Comparison of ENCODE assay signal across 19 cellular contexts in the genomic region with DNA sequence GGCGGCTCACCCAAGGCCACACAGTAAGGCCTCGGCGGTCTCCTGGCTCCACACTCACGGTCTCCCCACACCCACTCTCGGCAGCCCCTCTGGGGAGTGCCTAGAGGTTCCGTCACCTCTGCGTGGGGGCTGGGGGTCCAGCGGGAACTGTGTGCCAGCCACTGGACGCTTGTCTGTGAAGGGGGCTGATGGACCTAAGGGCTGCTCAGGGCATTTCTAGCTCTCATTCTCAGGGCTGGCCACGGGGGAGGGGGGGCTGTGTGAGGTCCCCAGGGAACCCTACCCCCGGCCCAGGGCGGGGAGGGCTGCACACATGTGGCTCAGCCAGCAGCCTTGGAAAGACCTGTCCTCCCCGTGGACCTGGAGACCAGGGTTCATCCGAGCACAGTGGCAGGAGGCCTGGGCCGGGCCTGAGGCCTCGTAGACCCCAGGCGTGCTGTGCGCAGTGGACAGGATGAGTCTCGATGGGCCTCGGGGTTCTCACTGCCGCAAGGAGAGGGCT. TPM values are rescaled to one million over a fixed set of nuclear protein-coding genes. Genes with fewer than 3 reads are reported as not detected.
DNase-seq lines count a peak whose midpoint lies in the region; ATAC-seq and TF ChIP-seq lines count a peak whose summit lies in the region.
"Had no signal": no experiment of that assay in that cellular context is flagged by ENCODE, and none has a peak within 500 bp of the region (broad histone marks: within the 10 kb centered on the region; RNA-seq: fewer than 3 reads in every experiment).

No MANE protein-coding gene starts in this region.

- BruUV-seq in Caco-2 (replicated peaks; lab: Mats Ljungman, UMichigan) = no TSS peak

- no peaks in the 10 kb centered on the region for H3K36me3 ChIP-seq in Caco-2 (ENCODE audit: control insufficient read depth, insufficient read depth, low read length)
- no peaks in the 10 kb centered on the region for H3K36me3 ChIP-seq in naive thymus-derived CD4-positive, alpha-beta T cell (ENCODE audit: control insufficient read depth in 2 of 3, insufficient read depth in 3 of 3, low read length in 3 of 3)
- no peaks in the 10 kb centered on the region for H3K36me3 ChIP-seq in upper lobe of right lung
- H3K36me3 ChIP-seq: MG63 had no signal

- H3K27ac Mint-ChIP-seq in Caco-2 (ENCODE audit: unreplicated experiment) (peak overlapping the region; percentile 72), chondrocyte (ENCODE audit: unreplicated experiment) (no peak overlapping the region), mesothelial cell of epicardium (no peak overlapping the region)
- no peak overlapping the region for H3K27ac Mint-ChIP-seq in naive thymus-derived CD4-positive, alpha-beta T cell
- no peak overlapping the region for H3K27ac Mint-ChIP-seq in activated CD4-positive, alpha-beta memory T cell treated with anti-CD3 and anti-CD28 coated beads for 36 hours
- H3K27ac Mint-ChIP-seq: H9 had no signal

- no peak overlapping the region for H3K27ac ChIP-seq in naive thymus-derived CD4-positive, alpha-beta T cell (ENCODE audit: low read depth, low read length)
- H3K27ac ChIP-seq in upper lobe of right lung = no peak overlapping the region
- H3K27ac ChIP-seq: A549, RWPE1, SK-N-MC had no signal

- TF ChIP-seq CTCF in Caco-2 (IDR thresholded peaks at IDR 0.05; ENCODE audit: insufficient read depth in 1 of 2, low read depth in 1 of 2, low read length in 1 of 2, severe bottlenecking in 1 of 2, unreplicated experiment in 1 of 2) (no peak), chondrocyte (IDR thresholded peaks at IDR 0.05) (no peak), upper lobe of right lung (IDR thresholded peaks at IDR 0.05) (no peak), mesothelial cell of epicardium (IDR thresholded peaks at IDR 0.05; ENCODE audit: unreplicated experiment) (no peak)

- ATAC-seq in naive thymus-derived CD4-positive, alpha-beta T cell = peak; percentile 19
- ATAC-seq in upper lobe of right lung = peak; percentile 13
- ATAC-seq: A549 had no signal

- no peaks in the 10 kb centered on the region for H3K9me3 ChIP-seq in Caco-2
- no peaks in the 10 kb centered on the region for H3K9me3 ChIP-seq in naive thymus-derived CD4-positive, alpha-beta T cell (ENCODE audit: control insufficient read depth in 2 of 3, low read length in 3 of 3)
- no peaks in the 10 kb centered on the region for H3K9me3 ChIP-seq in upper lobe of right lung
- H3K9me3 ChIP-seq: A549, MG63 had no signal

- H3K9me3 Mint-ChIP-seq in Caco-2 (ENCODE audit: unreplicated experiment) (no peaks in the 10 kb centered on the region), chondrocyte (ENCODE audit: low read depth) (no peaks in the 10 kb centered on the region), mesothelial cell of epicardium (no peaks in the 10 kb centered on the region)
- H3K9me3 Mint-ChIP-seq in naive thymus-derived CD4-positive, alpha-beta T cell = no peaks in the 10 kb centered on the region
- no peaks in the 10 kb centered on the region for H3K9me3 Mint-ChIP-seq in activated CD4-positive, alpha-beta memory T cell treated with anti-CD3 and anti-CD28 coated beads for 36 hours
- H3K9me3 Mint-ChIP-seq: H9 had no signal

- intact Hi-C loops in Caco-2 (cut with micrococcal nuclease; ENCODE audit: unreplicated experiment) (no loop called here), upper lobe of right lung (cut with DNase I) (no loop called here)
- intact Hi-C loops in naive thymus-derived CD4-positive, alpha-beta T cell (cut with micrococcal nuclease) = no loop called here
- intact Hi-C loops in activated CD4-positive, alpha-beta memory T cell treated with anti-CD3 and anti-CD28 coated beads for 36 hours (cut with micrococcal nuclease) = no loop called here

- H3K4me3 Mint-ChIP-seq in Caco-2 (ENCODE audit: unreplicated experiment) = no peak overlapping the region
- H3K4me3 Mint-ChIP-seq in chondrocyte (ENCODE audit: unreplicated experiment) = no peak overlapping the region
- H3K4me3 Mint-ChIP-seq in naive thymus-derived CD4-positive, alpha-beta T cell = no peak overlapping the region
- no peak overlapping the region for H3K4me3 Mint-ChIP-seq in mesothelial cell of epicardium
- no peak overlapping the region for H3K4me3 Mint-ChIP-seq in activated CD4-positive, alpha-beta memory T cell treated with anti-CD3 and anti-CD28 coated beads for 36 hours
- H3K4me3 Mint-ChIP-seq: H9 had no signal

- no peaks in the 10 kb centered on the region for H3K27me3 Mint-ChIP-seq in Caco-2 (ENCODE audit: insufficient read depth, unreplicated experiment)
- peaks cover 2% of the 10 kb centered on the region for H3K27me3 Mint-ChIP-seq in chondrocyte (ENCODE audit: low read depth)
- H3K27me3 Mint-ChIP-seq in naive thymus-derived CD4-positive, alpha-beta T cell = peaks cover 0 to 3% (median 0%) of the 10 kb centered on the region in 5 donors
- H3K27me3 Mint-ChIP-seq in mesothelial cell of epicardium (ENCODE audit: low read depth) = peaks cover 1% of the 10 kb centered on the region
- H3K27me3 Mint-ChIP-seq in activated CD4-positive, alpha-beta memory T cell treated with anti-CD3 and anti-CD28 coated beads for 36 hours = no peaks in the 10 kb centered on the region

- H3K4me1 Mint-ChIP-seq in Caco-2 (ENCODE audit: low read depth, unreplicated experiment) (peaks cover 7% of the 10 kb centered on the region), chondrocyte (ENCODE audit: low read depth) (no peaks in the 10 kb centered on the region), mesothelial cell of epicardium (no peaks in the 10 kb centered on the region)
- H3K4me1 Mint-ChIP-seq in naive thymus-derived CD4-positive, alpha-beta T cell = peaks cover 7 to 18% (median 7%) of the 10 kb centered on the region in 7 donors
- peaks cover 14% of the 10 kb centered on the region for H3K4me1 Mint-ChIP-seq in activated CD4-positive, alpha-beta memory T cell treated with anti-CD3 and anti-CD28 coated beads for 36 hours (ENCODE audit: low read depth)

- H3K27me3 ChIP-seq in Caco-2 (replicated peaks; ENCODE audit: control insufficient read depth, insufficient read depth, low read length) = no peaks in the 10 kb centered on the region
- H3K27me3 ChIP-seq in naive thymus-derived CD4-positive, alpha-beta T cell (ENCODE audit: control insufficient read depth in 2 of 2, insufficient read depth in 2 of 2, low read length in 2 of 2) = no peaks in the 10 kb centered on the region
- H3K27me3 ChIP-seq in upper lobe of right lung = no peaks in the 10 kb centered on the region
- H3K27me3 ChIP-seq: MG63 had no signal

- DNase-seq in Caco-2 (no peak), chondrocyte (ENCODE audit: low spot score) (peak; percentile 88), upper lobe of right lung (peak; percentile 47), NCI-H1048 (lab: John Stamatoyannopoulos, UW) (no peak), mesothelial cell of epicardium (ENCODE audit: low spot score in 2 of 2, unreplicated experiment in 2 of 2) (no peak)
- DNase-seq in naive thymus-derived CD4-positive, alpha-beta T cell = no peak
- no peak for DNase-seq in activated CD4-positive, alpha-beta memory T cell treated with anti-CD3 and anti-CD28 coated beads for 36 hours
- DNase-seq: DMS153, DND-41, H9, KBM-7, MG63, NCI-H2029 treated with DMSO at 0.1 percent for 48 hours, NCI-H526 treated with DMSO at 0.1 percent for 48 hours, SHP77 treated with DMSO at 0.1 percent for 48 hours, SW 1271 had no signal

- CTCF ChIA-PET in Caco-2 (lab: Charles Lee) = no interaction called here
- CTCF ChIA-PET in naive thymus-derived CD4-positive, alpha-beta T cell (lab: Charles Lee) = no interaction called here
- CTCF ChIA-PET in activated CD4-positive, alpha-beta memory T cell treated with anti-CD3 and anti-CD28 coated beads for 36 hours (lab: Charles Lee) = no interaction called here

- no peak overlapping the region for H3K4me3 ChIP-seq in Caco-2 (ENCODE audit: low read depth, low read length)
- H3K4me3 ChIP-seq in naive thymus-derived CD4-positive, alpha-beta T cell (ENCODE audit: low read length) = no peak overlapping the region
- no peak overlapping the region for H3K4me3 ChIP-seq in upper lobe of right lung
- H3K4me3 ChIP-seq: A549, MG63, SK-N-MC had no signal

- POLR2A ChIA-PET in Caco-2 (lab: Charles Lee) = no interaction called here
- POLR2A ChIA-PET in naive thymus-derived CD4-positive, alpha-beta T cell (lab: Charles Lee) = no interaction called here
- POLR2A ChIA-PET in activated CD4-positive, alpha-beta memory T cell treated with anti-CD3 and anti-CD28 coated beads for 36 hours (lab: Charles Lee) = no interaction called here

- no peaks in the 10 kb centered on the region for H3K36me3 Mint-ChIP-seq in Caco-2 (ENCODE audit: insufficient read depth, unreplicated experiment)
- H3K36me3 Mint-ChIP-seq in chondrocyte (ENCODE audit: low read depth) = no peaks in the 10 kb centered on the region
- H3K36me3 Mint-ChIP-seq in naive thymus-derived CD4-positive, alpha-beta T cell = no peaks in the 10 kb centered on the region
- H3K36me3 Mint-ChIP-seq in mesothelial cell of epicardium = no peaks in the 10 kb centered on the region
- H3K36me3 Mint-ChIP-seq in activated CD4-positive, alpha-beta memory T cell treated with anti-CD3 and anti-CD28 coated beads for 36 hours = no peaks in the 10 kb centered on the region

- peaks cover 6% of the 10 kb centered on the region; the same call in 1 of the 2 replicates for H3K4me1 ChIP-seq in Caco-2
- H3K4me1 ChIP-seq in naive thymus-derived CD4-positive, alpha-beta T cell (ENCODE audit: control insufficient read depth in 2 of 2, insufficient read depth in 2 of 2, low read length in 2 of 2) = peaks cover 0 to 6% of the 10 kb centered on the region in 2 donors
- H3K4me1 ChIP-seq in upper lobe of right lung = no peaks in the 10 kb centered on the region
- H3K4me1 ChIP-seq: A549 had no signal

RNA-seq across cellular contexts. Expression of a gene that starts 27.1 kb away (rescaled TPM):
- total RNA-seq in Caco-2 (2022) = 277 and 285 TPM in 2 replicates
- total RNA-seq in chondrocyte = 44.4 to 65.3 TPM (median 61.6 TPM) in 3 replicates
- total RNA-seq in naive thymus-derived CD4-positive, alpha-beta T cell = 10 to 100 TPM; 32.7 to 88.2 (median 52.4) TPM
- polyA plus RNA-seq in naive thymus-derived CD4-positive, alpha-beta T cell = 10 to 100 TPM; 48.3 to 66.5 TPM
- total RNA-seq in upper lobe of right lung = 50.9 TPM
- total RNA-seq in mesothelial cell of epicardium = 138 to 148 TPM (median 148 TPM) in 3 replicates
- total RNA-seq in activated CD4-positive, alpha-beta memory T cell treated with anti-CD3 and anti-CD28 coated beads for 36 hours = 100 to 1,000 TPM; 138 to 142 TPM

Comparison
In these comparisons a context has a peak if more than half of its experiments do, and no peak if none do; other contexts are left out.
1. DNase-seq: peak in chondrocyte (single experiment) and upper lobe of right lung (single experiment); none in Caco-2 (0 of 2), naive thymus-derived CD4-positive, alpha-beta T cell (0 of 9), NCI-H1048 (single experiment), mesothelial cell of epicardium (0 of 2) and activated CD4-positive, alpha-beta memory T cell treated with anti-CD3 and anti-CD28 coated beads for 36 hours (single experiment).